Comparison of ENCODE assay signal across 13 cellular contexts in genomic region chr4:22595684-22596083, GRCh38.
DNase-seq lines count a peak whose midpoint lies in the region; ATAC-seq, FAIRE-seq and TF ChIP-seq lines count a peak whose summit lies in the region.
"Had no signal": no experiment of that assay in that cellular context is flagged by ENCODE, and none has a peak within 500 bp of the region (broad histone marks: within the 10 kb centered on the region; RNA-seq: fewer than 3 reads in every experiment).

No MANE protein-coding gene starts in this region.

- TF ChIP-seq CTCF in HFFc6 (IDR thresholded peaks at IDR 0.05): no peak

- peak; percentile 88 for DNase-seq in SK-N-DZ (ENCODE audit: low spot score)
- peak; percentile 55 for DNase-seq in myocyte (ENCODE audit: low read depth)
- no peak for DNase-seq in NCI-H2171 treated with DMSO at 0.1 percent for 48 hours (lab: John Stamatoyannopoulos, UW)
- no peak for DNase-seq in HFFc6
- DNase-seq in hypothalamus (lab: John Stamatoyannopoulos, UW): no peak
- no peak for DNase-seq in GM19239 (ENCODE audit: insufficient read length, low spot score)
- DNase-seq: activated CD4-positive, alpha-beta T cell treated with anti-CD3 and anti-CD28 coated beads, Interleukin-2, amount 10 ng/mL, durations not matched to agents 24 days and 14 days; activated T-cell treated with anti-CD3 and anti-CD28 coated beads, Interleukin-2, amount 50 U/mL, for 24 hours; AML-193; DMS153; PC-9 had no signal

- no peaks in the 10 kb centered on the region for H3K36me3 Mint-ChIP-seq in HFFc6 (ENCODE audit: low read depth)

- no peaks in the 10 kb centered on the region for H3K9me3 Mint-ChIP-seq in HFFc6
- H3K9me3 Mint-ChIP-seq: activated CD4-positive, alpha-beta T cell treated with anti-CD3 and anti-CD28 coated beads, Interleukin-2, amount 10 ng/mL, durations not matched to agents 24 days and 14 days; activated T-cell treated with anti-CD3 and anti-CD28 coated beads, Interleukin-2, amount 50 U/mL, for 24 hours had no signal

- no peak overlapping the region for H3K4me3 Mint-ChIP-seq in HFFc6
- H3K4me3 Mint-ChIP-seq: activated CD4-positive, alpha-beta T cell treated with anti-CD3 and anti-CD28 coated beads, Interleukin-2, amount 10 ng/mL, durations not matched to agents 24 days and 14 days; activated T-cell treated with anti-CD3 and anti-CD28 coated beads, Interleukin-2, amount 50 U/mL, for 24 hours had no signal

- H3K27ac Mint-ChIP-seq in HFFc6: no peak overlapping the region
- H3K27ac Mint-ChIP-seq: activated CD4-positive, alpha-beta T cell treated with anti-CD3 and anti-CD28 coated beads, Interleukin-2, amount 10 ng/mL, durations not matched to agents 24 days and 14 days; activated T-cell treated with anti-CD3 and anti-CD28 coated beads, Interleukin-2, amount 50 U/mL, for 24 hours had no signal

- FAIRE-seq in GM19239 (lab: Jason Lieb, UNC): no peak

- ATAC-seq in GM18867 (IDR thresholded peaks at IDR 0.05; ENCODE audit: unreplicated experiment): peak; percentile 57
- peak; percentile 90 for ATAC-seq in HG02938 (IDR thresholded peaks at IDR 0.05; ENCODE audit: unreplicated experiment)

- peaks cover 9% of the 10 kb centered on the region for H3K27me3 Mint-ChIP-seq in HFFc6 (ENCODE audit: insufficient read depth)
- H3K27me3 Mint-ChIP-seq: activated T-cell treated with anti-CD3 and anti-CD28 coated beads, Interleukin-2, amount 50 U/mL, for 24 hours had no signal

- H3K4me1 Mint-ChIP-seq in HFFc6 (ENCODE audit: low read depth): no peaks in the 10 kb centered on the region
- H3K4me1 Mint-ChIP-seq: activated CD4-positive, alpha-beta T cell treated with anti-CD3 and anti-CD28 coated beads, Interleukin-2, amount 10 ng/mL, durations not matched to agents 24 days and 14 days had no signal

Comparison
In these comparisons a context has a peak if more than half of its experiments do, and no peak if none do; other contexts are left out.
1. DNase-seq: peak in SK-N-DZ (single experiment) and myocyte (single experiment); none in NCI-H2171 treated with DMSO at 0.1 percent for 48 hours (single experiment), HFFc6 (single experiment), hypothalamus (0 of 51) and GM19239 (single experiment).